ENCODE assay signal across 19 cellular contexts in the genomic region with DNA sequence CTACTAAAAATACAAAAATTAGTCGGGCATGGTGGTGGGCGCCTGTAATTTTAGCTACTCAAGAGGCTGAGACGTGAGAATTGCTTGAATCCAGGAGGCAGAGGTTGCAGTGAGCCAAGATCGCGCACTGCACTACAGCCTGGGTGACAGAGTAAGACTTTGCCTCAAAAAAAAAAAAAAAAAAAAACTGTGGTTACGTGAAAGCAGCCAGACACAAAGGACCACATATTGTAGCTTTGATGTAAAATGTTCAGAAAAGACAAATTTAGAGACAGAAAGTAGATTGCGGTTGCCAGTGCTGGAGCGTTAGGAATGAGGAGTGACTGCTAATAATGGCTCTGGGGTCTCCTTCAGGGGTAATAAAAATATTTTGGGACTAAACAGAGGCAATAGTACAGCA. TPM values are rescaled to one million over a fixed set of nuclear protein-coding genes. Genes with fewer than 3 reads are reported as not detected.
DNase-seq lines count a peak whose midpoint lies in the region; ATAC-seq and TF ChIP-seq lines count a peak whose summit lies in the region.
"Had no signal": no experiment of that assay in that cellular context is flagged by ENCODE, and none has a peak within 500 bp of the region (broad histone marks: within the 10 kb centered on the region; RNA-seq: fewer than 3 reads in every experiment).

No MANE protein-coding gene starts in this region.

- no TSS peak for BruUV-seq in PC-9 (replicated peaks; lab: Mats Ljungman, UMichigan)

- H3K4me1 ChIP-seq in DOHH2 (ENCODE audit: control insufficient read depth, low read length) (peaks cover 79% of the 10 kb centered on the region), PC-9 (replicated peaks; ENCODE audit: insufficient read depth) (peaks cover 25% of the 10 kb centered on the region)

- H3K9me3 ChIP-seq in DOHH2 (ENCODE audit: control insufficient read depth, insufficient read depth, low read length) (no peaks in the 10 kb centered on the region), PC-9 (ENCODE audit: insufficient read depth, low read depth) (no peaks in the 10 kb centered on the region)
- H3K9me3 ChIP-seq: ascending aorta, Caco-2, SJCRH30, testis had no signal

- CTCF ChIA-PET in activated naive CD4-positive, alpha-beta T cell treated with anti-CD3 and anti-CD28 coated beads for 36 hours (lab: Charles Lee) = interaction anchor here (0.6 to 8.0 kb wide), 12 partner anchors 20 to 260 kb away, joined by 3 to 141 read pairs (median 4); partner anchors contain the start of gene COTL1
- CTCF ChIA-PET in PC-9 (lab: Charles Lee) = interaction anchor here (0.7 to 1.1 kb wide), 3 partner anchors 322 to 424 kb away, joined by 3 to 5 read pairs (median 5); partner anchors contain the start of gene TAF1C

- POLR2A ChIA-PET in PC-9 (lab: Charles Lee; ENCODE audit: unreplicated experiment) = no interaction called here

- peak; percentile 42 for DNase-seq in activated naive CD4-positive, alpha-beta T cell treated with anti-CD3 and anti-CD28 coated beads for 36 hours
- no peak for DNase-seq in activated naive CD4-positive, alpha-beta T cell treated with Interleukin-2 at 50 U/mL for 16 hours
- DNase-seq in activated T-cell treated with anti-CD3 and anti-CD28 coated beads, Interleukin-2, amount 50 U/mL, for 72 hours = no peak
- DNase-seq in neural crest cell (ENCODE audit: low read depth, low spot score) (no peak), dermis blood vessel endothelial cell (no peak), occipital lobe (lab: John Stamatoyannopoulos, UW) (no peak), PC-9 (no peak)
- DNase-seq: HFFc6; NCI-H1694; NCI-H748 treated with DMSO at 0.1 percent for 48 hours; PC-3; SJCRH30; stimulated activated CD8-positive, alpha-beta memory T cell treated with anti-CD3 and anti-CD28 coated beads, Interleukin-4, amount 100 ng/mL, for 48 hours; testis had no signal

- no peaks in the 10 kb centered on the region for H3K36me3 Mint-ChIP-seq in activated naive CD4-positive, alpha-beta T cell treated with anti-CD3 and anti-CD28 coated beads for 36 hours (ENCODE audit: low read depth)
- H3K36me3 Mint-ChIP-seq in activated T-cell treated with anti-CD3 and anti-CD28 coated beads, Interleukin-2, amount 50 U/mL, for 72 hours (ENCODE audit: insufficient read depth in 2 of 2) = peaks cover 0 to 5% of the 10 kb centered on the region in 2 donors
- H3K36me3 Mint-ChIP-seq in neural crest cell (ENCODE audit: low read depth) = no peaks in the 10 kb centered on the region

- H3K4me1 Mint-ChIP-seq in activated naive CD4-positive, alpha-beta T cell treated with anti-CD3 and anti-CD28 coated beads for 36 hours (ENCODE audit: low read depth) = peaks cover 58% of the 10 kb centered on the region
- H3K4me1 Mint-ChIP-seq in activated T-cell treated with anti-CD3 and anti-CD28 coated beads, Interleukin-2, amount 50 U/mL, for 72 hours (ENCODE audit: low read depth) = peaks cover 71% of the 10 kb centered on the region
- H3K4me1 Mint-ChIP-seq in neural crest cell = peaks cover 58% of the 10 kb centered on the region

- no peaks in the 10 kb centered on the region for H3K9me2 ChIP-seq in DOHH2 (replicated peaks; ENCODE audit: control insufficient read depth, low read length)
- H3K9me2 ChIP-seq in PC-9 (ENCODE audit: insufficient read depth) = no peaks in the 10 kb centered on the region

- no peaks in the 10 kb centered on the region for H3K9me3 Mint-ChIP-seq in activated naive CD4-positive, alpha-beta T cell treated with anti-CD3 and anti-CD28 coated beads for 36 hours
- H3K9me3 Mint-ChIP-seq in activated T-cell treated with anti-CD3 and anti-CD28 coated beads, Interleukin-2, amount 50 U/mL, for 72 hours = no peaks in the 10 kb centered on the region
- H3K9me3 Mint-ChIP-seq in neural crest cell = no peaks in the 10 kb centered on the region
- H3K9me3 Mint-ChIP-seq: HFFc6 had no signal

- intact Hi-C loops in activated naive CD4-positive, alpha-beta T cell treated with anti-CD3 and anti-CD28 coated beads for 36 hours (cut with micrococcal nuclease) = loop anchor here (5.0 kb wide), 2 partner anchors 444 to 504 kb away; partner anchors contain the start of gene ZDHHC7
- intact Hi-C loops in PC-9 (cut with micrococcal nuclease; ENCODE audit: unreplicated experiment) = no loop called here

- no peak for ATAC-seq in activated T-cell treated with anti-CD3 and anti-CD28 coated beads, Interleukin-2, amount 50 U/mL, for 72 hours (replicated peaks in 1 of 2)
- ATAC-seq: activated CD4-positive, CD25-positive, alpha-beta regulatory T cell treated with anti-CD3 and anti-CD28 coated beads, Interleukin-2, amount 50 U/mL, for 24 hours; left lobe of liver; PC-3 had no signal

- H3F3A ChIP-seq in DOHH2 (ENCODE audit: control insufficient read depth, insufficient read depth) = peaks cover 26% of the 10 kb centered on the region
- peaks cover 15% of the 10 kb centered on the region; the same call in 1 of the 2 replicates for H3F3A ChIP-seq in PC-9 (ENCODE audit: insufficient read depth, low read depth)

- H3K79me2 ChIP-seq in DOHH2 (ENCODE audit: control insufficient read depth, low read length) (peaks cover 19% of the 10 kb centered on the region), PC-9 (ENCODE audit: low read depth) (peaks cover 10% of the 10 kb centered on the region)

- H3K36me3 ChIP-seq in DOHH2 (ENCODE audit: control insufficient read depth, low read length) (no peaks in the 10 kb centered on the region; the same call in 1 of the 2 replicates), PC-9 (ENCODE audit: low read depth) (no peaks in the 10 kb centered on the region)
- H3K36me3 ChIP-seq: ascending aorta, SJCRH30 had no signal

- H3K4me2 ChIP-seq in DOHH2 (ENCODE audit: low read length) (peak overlapping the region; percentile 98), PC-9 (no peak overlapping the region)

- H3K4me3 ChIP-seq in DOHH2 (ENCODE audit: low read length) = peak overlapping the region; percentile 71
- H3K4me3 ChIP-seq in PC-9 = no peak overlapping the region
- H3K4me3 ChIP-seq: ascending aorta, SJCRH30, testis had no signal

- H3K27me3 Mint-ChIP-seq in activated naive CD4-positive, alpha-beta T cell treated with anti-CD3 and anti-CD28 coated beads for 36 hours (ENCODE audit: low read depth) = no peaks in the 10 kb centered on the region
- no peaks in the 10 kb centered on the region for H3K27me3 Mint-ChIP-seq in activated T-cell treated with anti-CD3 and anti-CD28 coated beads, Interleukin-2, amount 50 U/mL, for 72 hours (ENCODE audit: low read depth)
- no peaks in the 10 kb centered on the region for H3K27me3 Mint-ChIP-seq in neural crest cell (ENCODE audit: low read depth)

- no peaks in the 10 kb centered on the region for H3K27me3 ChIP-seq in DOHH2 (ENCODE audit: control insufficient read depth, low read length)
- no peaks in the 10 kb centered on the region for H3K27me3 ChIP-seq in PC-9 (ENCODE audit: insufficient read depth, low read depth)
- H3K27me3 ChIP-seq: ascending aorta, SJCRH30, testis had no signal

- H3K27ac Mint-ChIP-seq in activated naive CD4-positive, alpha-beta T cell treated with anti-CD3 and anti-CD28 coated beads for 36 hours = peak overlapping the region; percentile 44
- no peak overlapping the region for H3K27ac Mint-ChIP-seq in activated T-cell treated with anti-CD3 and anti-CD28 coated beads, Interleukin-2, amount 50 U/mL, for 72 hours
- H3K27ac Mint-ChIP-seq in neural crest cell (ENCODE audit: unreplicated experiment) = no peak overlapping the region
- H3K27ac Mint-ChIP-seq: HFFc6 had no signal

- TF ChIP-seq CTCF in DOHH2 (IDR thresholded peaks at IDR 0.05; ENCODE audit: low read depth, low read length, poor library complexity, severe bottlenecking) (no peak), neural crest cell (conservative IDR thresholded peaks at IDR 0.05) (no peak), PC-9 (conservative IDR thresholded peaks at IDR 0.05) (no peak)

- H2AFZ ChIP-seq in PC-9 = no peak overlapping the region

- H4K20me1 ChIP-seq in DOHH2 (ENCODE audit: control insufficient read depth, insufficient read depth, low read depth, low read length) (no peaks in the 10 kb centered on the region), PC-9 (ENCODE audit: insufficient read depth) (no peaks in the 10 kb centered on the region)

- H3K4me3 Mint-ChIP-seq in activated naive CD4-positive, alpha-beta T cell treated with anti-CD3 and anti-CD28 coated beads for 36 hours = peak overlapping the region; percentile 36
- H3K4me3 Mint-ChIP-seq in activated T-cell treated with anti-CD3 and anti-CD28 coated beads, Interleukin-2, amount 50 U/mL, for 72 hours = peak overlapping the region; percentile 14 to 22
- peak overlapping the region; percentile 0 for H3K4me3 Mint-ChIP-seq in neural crest cell
- H3K4me3 Mint-ChIP-seq: HFFc6 had no signal

- H3K27ac ChIP-seq in DOHH2 (ENCODE audit: low read depth, low read length) = peak overlapping the region; percentile 92
- no peak overlapping the region for H3K27ac ChIP-seq in PC-9
- H3K27ac ChIP-seq: ascending aorta, SJCRH30, testis had no signal

RNA-seq across cellular contexts. Expression of gene MEAK7, which starts 4.0 kb away (rescaled TPM):
- 1 to 10 TPM; 6.3 to 7.0 TPM for total RNA-seq in activated naive CD4-positive, alpha-beta T cell treated with anti-CD3 and anti-CD28 coated beads for 36 hours
- total RNA-seq in activated T-cell treated with anti-CD3 and anti-CD28 coated beads, Interleukin-2, amount 50 U/mL, for 72 hours = 10 to 100 TPM; 15.6 to 27.9 TPM
- total RNA-seq in neural crest cell (29.5 and 30.8 TPM in 2 replicates), dermis blood vessel endothelial cell (14.5 and 24.1 TPM in 2 replicates), occipital lobe (12.8 TPM), PC-9 (2021) (73.4 and 74.6 TPM in 2 replicates)
